ENCODE assay signal across 1 cellular context in the genomic region with DNA sequence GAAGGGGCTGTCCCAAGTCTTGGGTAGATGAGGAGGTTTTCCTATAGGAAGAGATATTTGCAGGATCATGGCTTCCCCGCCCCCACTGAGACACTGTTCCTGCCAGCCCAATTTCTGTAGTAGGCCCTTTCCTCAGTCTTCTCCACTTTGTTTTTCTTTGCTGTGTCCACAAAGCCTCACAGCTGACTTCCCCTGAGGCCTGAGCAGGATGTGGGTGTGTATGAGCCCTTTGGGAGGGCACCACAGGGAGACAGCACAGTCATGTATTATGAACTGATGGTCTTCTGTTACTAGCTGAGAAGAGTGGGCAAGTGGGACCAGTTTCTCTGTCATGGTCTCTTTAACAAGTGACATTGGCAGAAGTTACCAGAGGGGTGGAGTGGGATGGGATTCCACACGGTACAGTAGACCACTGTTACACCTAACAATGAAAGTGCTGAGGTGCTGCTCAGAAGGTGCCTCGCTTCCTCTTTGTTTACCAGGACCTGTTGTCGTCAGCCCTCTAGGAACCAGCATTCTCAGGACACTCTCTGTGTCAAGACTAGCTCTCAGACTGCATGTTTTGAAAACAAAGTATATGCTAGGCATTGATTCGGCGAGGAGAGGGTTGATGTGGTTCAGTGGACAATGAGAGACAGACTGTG.
TF ChIP-seq lines count a peak whose summit lies in the region.

No MANE protein-coding gene starts in this region.

TF ChIP-seq in SK-N-SH treated with all-trans-retinoic acid at 6 μM for 48 hours, 23 proteins besides CTCF, POLR2A, EP300 and RAD21 (continued from another document):
- TF ChIP-seq CSRNP3 (CRISPR knock-in tag; IDR thresholded peaks at IDR 0.05): no peak
- no peak for TF ChIP-seq POU6F1 (CRISPR knock-in tag; IDR thresholded peaks at IDR 0.05; ENCODE audit: borderline replicate concordance, low read depth)
- TF ChIP-seq ZFP3 (CRISPR knock-in tag; IDR thresholded peaks at IDR 0.05): no peak
- TF ChIP-seq TOX (CRISPR knock-in tag; IDR thresholded peaks at IDR 0.05; ENCODE audit: borderline replicate concordance): no peak
- TF ChIP-seq TCF4 (CRISPR knock-in tag; IDR thresholded peaks at IDR 0.05; ENCODE audit: borderline replicate concordance): no peak
- TF ChIP-seq RARB (CRISPR knock-in tag; IDR thresholded peaks at IDR 0.05): no peak
- no peak for TF ChIP-seq ZC3H10 (CRISPR knock-in tag; IDR thresholded peaks at IDR 0.05)
- no peak for TF ChIP-seq ISL1 (CRISPR knock-in tag; IDR thresholded peaks at IDR 0.05)
- TF ChIP-seq BACH2 (CRISPR knock-in tag; IDR thresholded peaks at IDR 0.05; ENCODE audit: borderline replicate concordance): no peak
- no peak for TF ChIP-seq ZNF8 (CRISPR knock-in tag; IDR thresholded peaks at IDR 0.05)
- TF ChIP-seq CSDC2 (CRISPR knock-in tag; IDR thresholded peaks at IDR 0.05): no peak
- no peak for TF ChIP-seq GLIS3 (CRISPR knock-in tag; IDR thresholded peaks at IDR 0.05)
- TF ChIP-seq PPARA (CRISPR knock-in tag; IDR thresholded peaks at IDR 0.05; ENCODE audit: borderline replicate concordance): no peak
- TF ChIP-seq ESRRG (CRISPR knock-in tag; IDR thresholded peaks at IDR 0.05): no peak
- TF ChIP-seq ZNF565 (CRISPR knock-in tag; conservative IDR thresholded peaks at IDR 0.05; ENCODE audit: low read depth): no peak
